ENCODE assay signal across 9 cellular contexts in the genomic region with DNA sequence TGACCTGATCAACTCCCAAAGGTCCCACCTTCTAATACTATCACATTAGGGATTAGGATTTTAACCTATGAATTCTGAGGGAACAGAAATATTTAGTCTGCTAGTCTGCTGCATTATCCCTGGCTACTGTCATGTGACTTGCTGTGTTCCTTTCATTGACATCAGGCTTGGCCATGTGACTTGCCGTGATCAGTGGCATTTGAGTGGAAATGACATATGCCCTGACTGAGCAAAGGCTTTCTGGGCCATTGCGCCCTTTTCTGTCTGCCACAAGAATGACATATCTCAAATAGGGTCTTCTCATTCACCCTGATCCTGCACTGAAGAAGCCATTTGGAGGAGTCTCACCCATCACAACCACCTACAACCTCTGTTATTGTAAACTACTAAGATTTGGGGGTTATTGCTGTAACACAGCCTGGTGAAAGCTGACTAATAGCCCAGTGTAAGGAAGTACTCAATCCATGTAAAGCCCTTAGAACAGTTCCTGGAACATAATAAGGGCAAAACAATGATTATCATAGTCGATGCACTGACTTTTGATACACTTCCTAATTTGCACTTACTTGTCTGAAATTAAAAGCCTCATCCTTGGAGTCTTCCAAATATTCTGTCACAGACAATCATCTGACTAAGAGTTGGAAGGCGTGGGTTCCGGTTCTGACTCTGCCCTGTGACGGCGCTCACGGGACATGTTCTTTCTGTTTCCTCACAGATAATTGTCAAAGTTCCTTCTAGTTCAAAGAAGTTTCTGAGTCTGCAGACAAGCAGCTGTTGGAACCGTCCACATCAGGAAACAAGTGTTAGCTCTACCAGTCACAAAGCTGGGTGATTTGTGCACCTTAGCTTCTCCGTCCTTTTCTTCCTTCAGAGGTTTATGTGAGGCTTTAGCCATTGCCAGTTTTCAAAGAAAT. TPM values are rescaled to one million over a fixed set of nuclear protein-coding genes. Genes with fewer than 3 reads are reported as not detected.
DNase-seq lines count a peak whose midpoint lies in the region; ATAC-seq, FAIRE-seq and TF ChIP-seq lines count a peak whose summit lies in the region.
"Had no signal": no experiment of that assay in that cellular context is flagged by ENCODE, and none has a peak within 500 bp of the region (broad histone marks: within the 10 kb centered on the region; RNA-seq: fewer than 3 reads in every experiment).

No MANE protein-coding gene starts in this region.

- H3K27ac ChIP-seq in vagina = peak overlapping the region; percentile 56

- intact Hi-C loops in posterior vena cava (cut with DNase I) (no loop called here), vagina (cut with DNase I) (no loop called here)

- TF ChIP-seq POLR2A in vagina (IDR thresholded peaks at IDR 0.05) = no peak

- H3K4me1 ChIP-seq in vagina = peaks cover 20% of the 10 kb centered on the region

- no peaks in the 10 kb centered on the region for H3K27me3 ChIP-seq in vagina

- DNase-seq in dermis blood vessel endothelial cell (peak; percentile 2), posterior vena cava (ENCODE audit: low spot score) (peak; percentile 91), vagina (ENCODE audit: extremely low spot score in 2 of 2) (no peak), urothelium cell line (ENCODE audit: low spot score) (no peak)

- ATAC-seq in HG02981 (IDR thresholded peaks at IDR 0.05; ENCODE audit: unreplicated experiment) (peak; percentile 45), HG03159 (IDR thresholded peaks at IDR 0.05; ENCODE audit: unreplicated experiment) (no peak)
- ATAC-seq in activated CD4-positive, CD25-positive, alpha-beta regulatory T cell treated with anti-CD3 and anti-CD28 coated beads, Interleukin-2, amount 50 U/mL, for 24 hours = peak; percentile 83 to 84

- no peak for FAIRE-seq in urothelium cell line (lab: Jason Lieb, UNC)
- FAIRE-seq: colon had no signal

- no peaks in the 10 kb centered on the region for H3K36me3 ChIP-seq in vagina

- 0 out of 2 replicates have a peak, but pooled peaks have one; percentile 4 for TF ChIP-seq CTCF in GM12875 (IDR thresholded peaks at IDR 0.05; ENCODE audit: borderline replicate concordance, insufficient read depth, low read depth, low read length)
- no peak for TF ChIP-seq CTCF in vagina (IDR thresholded peaks at IDR 0.05)

- no peaks in the 10 kb centered on the region for H3K9me3 ChIP-seq in vagina

- H3K4me3 ChIP-seq in GM12875 (ENCODE audit: low read depth, low read length) = no peak overlapping the region
- H3K4me3 ChIP-seq in vagina = no peak overlapping the region

RNA-seq across cellular contexts. Expression of gene RASGEF1B, which starts 33.2 kb away (rescaled TPM):
- total RNA-seq in dermis blood vessel endothelial cell = 0.33 and 0.34 TPM in 2 replicates
- 10 to 100 TPM in 1 of 2 donors, 1 to 10 TPM in 1; 7.5 to 12.9 TPM for total RNA-seq in posterior vena cava
- total RNA-seq in vagina = 13.5 TPM

Comparison
In these comparisons a context has a peak if more than half of its experiments do, and no peak if none do; other contexts are left out.
1. DNase-seq: peak in dermis blood vessel endothelial cell (single experiment) and posterior vena cava (single experiment); none in vagina (0 of 2) and urothelium cell line (single experiment).